ENCODE assay signal across 23 cellular contexts in the genomic region with DNA sequence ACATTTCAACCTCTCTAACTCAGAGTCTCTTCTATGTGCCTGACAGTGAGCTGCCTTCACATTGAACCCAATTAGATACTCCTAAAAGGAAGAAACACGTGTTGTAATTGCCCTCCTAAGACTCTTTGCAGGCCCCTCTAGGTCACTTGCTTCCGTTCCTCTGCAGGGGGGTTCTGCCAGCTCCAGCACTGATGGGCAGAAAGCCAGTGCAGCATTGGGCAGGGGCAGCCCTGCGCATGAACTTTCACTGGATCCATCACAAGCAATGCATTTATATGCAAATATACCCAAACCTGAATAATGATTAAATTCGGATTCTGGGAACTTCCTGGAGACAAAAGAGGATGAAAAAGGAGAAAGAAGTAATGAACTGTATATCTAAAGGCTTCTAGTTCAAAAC.
A peak's percentile ranks its signal among the peaks of the same experiment; 100 is the strongest.
DNase-seq lines count a peak whose midpoint lies in the region; ATAC-seq and TF ChIP-seq lines count a peak whose summit lies in the region.
"Had no signal": no experiment of that assay in that cellular context is flagged by ENCODE, and none has a peak within 500 bp of the region (broad histone marks: within the 10 kb centered on the region; RNA-seq: fewer than 3 reads in every experiment).

No MANE protein-coding gene starts in this region.

- no peak overlapping the region for H3K4ac ChIP-seq in trophoblast cell (ENCODE audit: low read depth, low read length)

- H3K18ac ChIP-seq in trophoblast cell (ENCODE audit: low read length): no peak overlapping the region

- no peak overlapping the region for H3K23ac ChIP-seq in trophoblast cell (ENCODE audit: low read length)

- H3K4me3 ChIP-seq in trophoblast cell (ENCODE audit: low read depth, low read length) (no peak overlapping the region), brain microvascular endothelial cell (ENCODE audit: low read depth, low read length) (no peak overlapping the region)
- H3K4me3 ChIP-seq in naive thymus-derived CD4-positive, alpha-beta T cell (ENCODE audit: low read length): no peak overlapping the region
- H3K4me3 ChIP-seq: GM12878, K562, MG63 had no signal

- intact Hi-C loops in naive thymus-derived CD4-positive, alpha-beta T cell (cut with micrococcal nuclease): no loop called here

- no peak overlapping the region for H3K4me3 Mint-ChIP-seq in naive thymus-derived CD4-positive, alpha-beta T cell
- H3K4me3 Mint-ChIP-seq: CD14-positive monocyte had no signal

- H3K27me3 ChIP-seq in trophoblast cell (ENCODE audit: insufficient read depth, low read length) (no peaks in the 10 kb centered on the region), brain microvascular endothelial cell (replicated peaks) (no peaks in the 10 kb centered on the region)
- H3K27me3 ChIP-seq in naive thymus-derived CD4-positive, alpha-beta T cell (ENCODE audit: control insufficient read depth in 2 of 2, insufficient read depth in 2 of 2, low read length in 2 of 2): no peaks in the 10 kb centered on the region
- H3K27me3 ChIP-seq: MG63 had no signal

- H2BK12ac ChIP-seq in trophoblast cell (ENCODE audit: low read length): no peak overlapping the region

- H3K4me2 ChIP-seq in trophoblast cell (ENCODE audit: low read length): no peak overlapping the region

- peak; percentile 36 for DNase-seq in NCI-H82 (lab: John Stamatoyannopoulos, UW)
- no peak for DNase-seq in NCI-H82 treated with DMSO at 0.1 percent for 48 hours (lab: John Stamatoyannopoulos, UW; ENCODE audit: unreplicated experiment)
- DNase-seq in trophoblast cell: no peak
- no peak for DNase-seq in brain microvascular endothelial cell
- no peak for DNase-seq in naive thymus-derived CD4-positive, alpha-beta T cell
- DNase-seq in SW 1271 (lab: John Stamatoyannopoulos, UW): no peak
- DNase-seq in HCEC 1CT: no peak
- DNase-seq: 8988T; AML-193; DMS79 treated with DMSO at 0.1 percent for 48 hours; H7; MG63; NCI-H1417; NCI-H187 treated with DMSO at 0.1 percent for 48 hours; NCI-H2107; NK-92 treated with Interleukin-12 subunit alpha and Interleukin-12 subunit beta, amount 100 ng/mL, for 24 hours had no signal

- CTCF ChIA-PET in naive thymus-derived CD4-positive, alpha-beta T cell (lab: Charles Lee): no interaction called here

- H4K8ac ChIP-seq in trophoblast cell (ENCODE audit: low read depth, low read length): no peak overlapping the region

- peak overlapping the region; percentile 68 for H3K9ac ChIP-seq in trophoblast cell (ENCODE audit: low read length)

- no peaks in the 10 kb centered on the region for H3K4me1 Mint-ChIP-seq in naive thymus-derived CD4-positive, alpha-beta T cell

- no peak overlapping the region for H2BK5ac ChIP-seq in trophoblast cell (ENCODE audit: low read depth, low read length, poor library complexity)

- H2AK5ac ChIP-seq in trophoblast cell (ENCODE audit: low read length): no peak overlapping the region

- H2AFZ ChIP-seq in trophoblast cell (ENCODE audit: insufficient read depth, low read length, poor library complexity): no peak overlapping the region

- H3K79me2 ChIP-seq in trophoblast cell (ENCODE audit: control insufficient read depth, insufficient read depth, low read length, poor library complexity): no peaks in the 10 kb centered on the region

- H3K27ac Mint-ChIP-seq in naive thymus-derived CD4-positive, alpha-beta T cell: no peak overlapping the region
- H3K27ac Mint-ChIP-seq: CD14-positive monocyte had no signal

- POLR2A ChIA-PET in naive thymus-derived CD4-positive, alpha-beta T cell (lab: Charles Lee): no interaction called here

- no peak for TF ChIP-seq CTCF in brain microvascular endothelial cell (IDR thresholded peaks at IDR 0.05; ENCODE audit: low read depth, low read length, missing control alignments)

- no peaks in the 10 kb centered on the region for H3K4me1 ChIP-seq in trophoblast cell (ENCODE audit: control insufficient read depth in 1 of 2, insufficient read depth in 2 of 2, low read length in 2 of 2)
- no peaks in the 10 kb centered on the region for H3K4me1 ChIP-seq in naive thymus-derived CD4-positive, alpha-beta T cell (ENCODE audit: control insufficient read depth in 2 of 2, insufficient read depth in 2 of 2, low read length in 2 of 2)

- H3K9me3 ChIP-seq in trophoblast cell (ENCODE audit: insufficient read depth, low read depth, low read length): no peaks in the 10 kb centered on the region
- H3K9me3 ChIP-seq in naive thymus-derived CD4-positive, alpha-beta T cell (ENCODE audit: control insufficient read depth in 2 of 3, low read length in 3 of 3): no peaks in the 10 kb centered on the region
- H3K9me3 ChIP-seq: MG63 had no signal

- H3K36me3 ChIP-seq in trophoblast cell (ENCODE audit: control insufficient read depth in 1 of 2, insufficient read depth in 2 of 2, low read length in 2 of 2) (no peaks in the 10 kb centered on the region), brain microvascular endothelial cell (replicated peaks) (no peaks in the 10 kb centered on the region)
- no peaks in the 10 kb centered on the region for H3K36me3 ChIP-seq in naive thymus-derived CD4-positive, alpha-beta T cell (ENCODE audit: control insufficient read depth in 2 of 3, insufficient read depth in 3 of 3, low read length in 3 of 3)
- H3K36me3 ChIP-seq: MG63 had no signal

- no peak for ATAC-seq in SK-N-SH treated with all-trans-retinoic acid at 6 μM for 48 hours
- no peak for ATAC-seq in naive thymus-derived CD4-positive, alpha-beta T cell
- ATAC-seq: GM12878, HepG2, K562, Panc1 had no signal

- H3K79me1 ChIP-seq in trophoblast cell (ENCODE audit: low read length): no peaks in the 10 kb centered on the region

- no peaks in the 10 kb centered on the region for H3K36me3 Mint-ChIP-seq in naive thymus-derived CD4-positive, alpha-beta T cell
- H3K36me3 Mint-ChIP-seq: CD14-positive monocyte had no signal

- no peak overlapping the region for H3K14ac ChIP-seq in trophoblast cell (ENCODE audit: low read length)

- no peak overlapping the region for H4K12ac ChIP-seq in trophoblast cell (ENCODE audit: low read depth, low read length)

- in situ Hi-C loops in brain microvascular endothelial cell (cut with HindIII; ENCODE audit: low pct_ligation_motif_present, low sequenced_read_pairs): no loop called here

- H3K27ac ChIP-seq in trophoblast cell (ENCODE audit: low read depth, low read length) (no peak overlapping the region), brain microvascular endothelial cell (no peak overlapping the region)
- H3K27ac ChIP-seq in naive thymus-derived CD4-positive, alpha-beta T cell (ENCODE audit: low read depth, low read length): no peak overlapping the region
- H3K27ac ChIP-seq: HL-60 had no signal

- H3K27me3 Mint-ChIP-seq in naive thymus-derived CD4-positive, alpha-beta T cell: peaks cover 0 to 2% (median 0%) of the 10 kb centered on the region in 5 donors

- no CpG with 5 or more reads among the region's 4 CpGs for WGBS in trophoblast cell (ENCODE audit: extremely low coverage, insufficient coverage, insufficient read length)

- peaks cover 0 to 12% (median 2%) of the 10 kb centered on the region in 11 donors for H3K9me3 Mint-ChIP-seq in naive thymus-derived CD4-positive, alpha-beta T cell
- H3K9me3 Mint-ChIP-seq: CD14-positive monocyte had no signal

- H2BK120ac ChIP-seq in trophoblast cell (ENCODE audit: insufficient read depth, low read length, poor library complexity): no peak overlapping the region

- H4K91ac ChIP-seq in trophoblast cell (ENCODE audit: low read depth, low read length): no peak overlapping the region

TF ChIP-seq in SK-N-SH treated with all-trans-retinoic acid at 6 μM for 48 hours, 23 proteins besides CTCF, POLR2A, EP300 and RAD21:
- no peak for TF ChIP-seq OSR1 (CRISPR knock-in tag; IDR thresholded peaks at IDR 0.05)
- TF ChIP-seq, protein P1, sequence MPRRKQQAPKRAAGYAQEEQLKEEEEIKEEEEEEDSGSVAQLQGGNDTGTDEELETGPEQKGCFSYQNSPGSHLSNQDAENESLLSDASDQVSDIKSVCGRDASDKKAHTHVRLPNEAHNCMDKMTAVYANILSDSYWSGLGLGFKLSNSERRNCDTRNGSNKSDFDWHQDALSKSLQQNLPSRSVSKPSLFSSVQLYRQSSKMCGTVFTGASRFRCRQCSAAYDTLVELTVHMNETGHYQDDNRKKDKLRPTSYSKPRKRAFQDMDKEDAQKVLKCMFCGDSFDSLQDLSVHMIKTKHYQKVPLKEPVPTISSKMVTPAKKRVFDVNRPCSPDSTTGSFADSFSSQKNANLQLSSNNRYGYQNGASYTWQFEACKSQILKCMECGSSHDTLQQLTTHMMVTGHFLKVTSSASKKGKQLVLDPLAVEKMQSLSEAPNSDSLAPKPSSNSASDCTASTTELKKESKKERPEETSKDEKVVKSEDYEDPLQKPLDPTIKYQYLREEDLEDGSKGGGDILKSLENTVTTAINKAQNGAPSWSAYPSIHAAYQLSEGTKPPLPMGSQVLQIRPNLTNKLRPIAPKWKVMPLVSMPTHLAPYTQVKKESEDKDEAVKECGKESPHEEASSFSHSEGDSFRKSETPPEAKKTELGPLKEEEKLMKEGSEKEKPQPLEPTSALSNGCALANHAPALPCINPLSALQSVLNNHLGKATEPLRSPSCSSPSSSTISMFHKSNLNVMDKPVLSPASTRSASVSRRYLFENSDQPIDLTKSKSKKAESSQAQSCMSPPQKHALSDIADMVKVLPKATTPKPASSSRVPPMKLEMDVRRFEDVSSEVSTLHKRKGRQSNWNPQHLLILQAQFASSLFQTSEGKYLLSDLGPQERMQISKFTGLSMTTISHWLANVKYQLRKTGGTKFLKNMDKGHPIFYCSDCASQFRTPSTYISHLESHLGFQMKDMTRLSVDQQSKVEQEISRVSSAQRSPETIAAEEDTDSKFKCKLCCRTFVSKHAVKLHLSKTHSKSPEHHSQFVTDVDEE (CRISPR knock-in tag; IDR thresholded peaks at IDR 0.05): 0 out of 2 replicates have a peak, but pooled peaks have one; percentile 10
